ENCODE assay signal across 8 cellular contexts in the genomic region with DNA sequence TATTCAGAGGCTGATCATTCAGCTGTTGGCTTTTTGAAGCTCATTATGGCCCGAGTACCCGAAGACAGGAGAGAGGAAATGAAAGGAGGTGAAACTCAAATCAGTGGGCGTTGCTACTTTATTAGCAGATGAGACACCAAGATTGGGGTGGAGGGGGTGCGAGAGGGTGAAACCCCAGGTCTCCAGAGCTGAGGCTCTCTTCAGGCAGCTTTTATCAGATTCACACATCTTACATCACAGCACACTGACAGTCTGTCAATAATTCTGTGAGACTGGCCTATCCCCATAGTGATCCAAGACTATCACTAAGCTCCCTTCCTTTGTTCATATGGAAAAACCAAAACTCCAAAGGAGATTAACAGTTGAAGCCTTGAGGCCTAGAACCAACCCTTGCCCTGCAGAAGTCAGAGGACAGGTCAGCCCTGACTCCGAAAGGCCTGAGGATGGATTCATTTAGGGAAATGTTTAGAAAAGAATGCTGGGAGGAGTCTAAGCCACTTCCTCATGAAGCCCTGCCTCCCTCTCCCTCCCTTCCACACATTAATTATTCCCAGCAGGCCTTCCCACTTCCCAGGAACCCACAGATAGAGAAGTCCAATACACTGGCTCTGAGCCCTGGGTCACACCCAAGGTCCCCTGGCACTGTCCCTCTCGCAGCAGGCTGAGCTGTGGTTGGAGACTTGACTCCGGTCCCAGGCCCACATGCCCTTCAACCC. TPM values are rescaled to one million over a fixed set of nuclear protein-coding genes. Genes with fewer than 3 reads are reported as not detected.
DNase-seq lines count a peak whose midpoint lies in the region; ATAC-seq and TF ChIP-seq lines count a peak whose summit lies in the region.

No MANE protein-coding gene starts in this region.

- CTCF ChIA-PET in WTC11 (lab: Charles Lee), result interaction anchor here (1.0 to 1.3 kb wide), 3 partner anchors 11 to 119 kb away, joined by 3 to 8 read pairs (median 4); no protein-coding TSS in a partner anchor

- H3K27me3 Mint-ChIP-seq in WTC11 (ENCODE audit: low read depth), result no peaks in the 10 kb centered on the region

- no peak overlapping the region for H3K4me3 Mint-ChIP-seq in WTC11

- peaks cover 4% of the 10 kb centered on the region; the same call in 1 of the 2 replicates for H3K9me3 Mint-ChIP-seq in WTC11

- DNase-seq in GM19238 (ENCODE audit: insufficient read length, low spot score) (peak; percentile 64), WTC11 (ENCODE audit: low spot score) (no peak), fibroblast of gingiva (ENCODE audit: low read depth) (peak; percentile 78), SHP77 (lab: John Stamatoyannopoulos, UW) (no peak), HuH-7.5 (ENCODE audit: low spot score) (no peak), mucosa of gallbladder (ENCODE audit: low spot score) (no peak)
- peak in 2 of 3 donors; percentile 23 to 36 for DNase-seq in stimulated activated CD4-positive, alpha-beta T cell treated with anti-CD3 and anti-CD28 coated beads, Interleukin-12 subunit alpha, Interleukin-12 subunit beta, amount 100 ng/mL, for 48 hours (ENCODE audit: low read depth in 2 of 3, low spot score in 1 of 3)

- H3K27ac Mint-ChIP-seq in WTC11, result peak overlapping the region; percentile 33

- POLR2A ChIA-PET in WTC11 (lab: Charles Lee), result interaction anchor here (1.4 kb wide), 1 partner anchor 24 kb away, joined by 4 read pairs; no protein-coding TSS in a partner anchor

- H3K4me1 Mint-ChIP-seq in WTC11, result peaks cover 53% of the 10 kb centered on the region

- peak; percentile 45 for ATAC-seq in WTC11
- ATAC-seq in GM18519 (IDR thresholded peaks at IDR 0.05; ENCODE audit: low FRiP score, unreplicated experiment), result no peak

- no peak for TF ChIP-seq CTCF in WTC11 (IDR thresholded peaks at IDR 0.05)

- peaks cover 6% of the 10 kb centered on the region for H3K36me3 Mint-ChIP-seq in WTC11

TF ChIP-seq in WTC11, 78 proteins besides CTCF, POLR2A, EP300 and RAD21:
- TF ChIP-seq CBFB (CRISPR knock-in tag; IDR thresholded peaks at IDR 0.05; ENCODE audit: low read depth) (no peak), ZNF121 (CRISPR knock-in tag; IDR thresholded peaks at IDR 0.05) (no peak), ESRRA (CRISPR knock-in tag; IDR thresholded peaks at IDR 0.05; ENCODE audit: borderline replicate concordance) (no peak), SMAD4 (CRISPR knock-in tag; IDR thresholded peaks at IDR 0.05) (no peak), ZNF396 (CRISPR knock-in tag; IDR thresholded peaks at IDR 0.05; ENCODE audit: borderline replicate concordance) (no peak)

RNA-seq across cellular contexts. Expression of gene TRERF1, which starts 23.2 kb away (rescaled TPM):
- total RNA-seq in WTC11 (2021) (22.3 to 24.3 TPM (median 23.9 TPM) in 3 replicates), mucosa of gallbladder (7.7 TPM)

Comparison
In these comparisons a context has a peak if more than half of its experiments do, and no peak if none do; other contexts are left out.
1. DNase-seq: peak in GM19238 (single experiment), fibroblast of gingiva (single experiment) and stimulated activated CD4-positive, alpha-beta T cell treated with anti-CD3 and anti-CD28 coated beads, Interleukin-12 subunit alpha, Interleukin-12 subunit beta, amount 100 ng/mL, for 48 hours (2 of 3); none in WTC11 (single experiment), SHP77 (0 of 2), HuH-7.5 (single experiment) and mucosa of gallbladder (single experiment).